36 cellular contexts compared by ENCODE assay signal in the genomic region with DNA sequence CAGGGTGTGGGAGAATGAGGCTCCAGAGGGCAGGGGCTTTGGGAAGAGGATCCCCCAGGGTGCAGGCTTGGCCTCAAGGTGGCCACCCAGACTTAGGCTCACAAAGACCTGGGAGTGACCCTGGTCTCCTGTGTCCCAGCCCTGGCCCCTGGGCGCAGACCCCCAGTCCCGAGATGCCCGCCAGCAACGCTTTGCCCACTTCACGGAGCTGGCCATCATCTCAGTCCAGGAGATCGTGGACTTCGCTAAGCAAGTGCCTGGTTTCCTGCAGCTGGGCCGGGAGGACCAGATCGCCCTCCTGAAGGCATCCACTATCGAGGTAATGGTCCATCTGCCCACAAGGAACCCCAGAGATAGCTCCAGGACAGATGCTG. TPM values are rescaled to one million over a fixed set of nuclear protein-coding genes. Genes with fewer than 3 reads are reported as not detected.
"Had no signal": no experiment of that assay in that cellular context is flagged by ENCODE, and none has a peak within 500 bp of the region (broad histone marks: within the 10 kb centered on the region; RNA-seq: fewer than 3 reads in every experiment).

No MANE protein-coding gene starts in this region.

- ATAC-seq: activated CD4-positive, CD25-positive, alpha-beta regulatory T cell treated with anti-CD3 and anti-CD28 coated beads, Interleukin-2, amount 50 U/mL, for 24 hours; activated T-cell treated with anti-CD3 and anti-CD28 coated beads, Interleukin-2, amount 50 U/mL, for 4 hours; foreskin keratinocyte; heart left ventricle; left colon; right lobe of liver; stimulated activated memory B cell treated with anti-CD40 and anti-IgM and Interleukin-4, amounts not matched to agents 10 μg/mL and 1 μg/mL and 100 μg/mL, for 72 hours; upper lobe of right lung had no signal

- H3K9me3 ChIP-seq: esophagus muscularis mucosa, heart left ventricle, right lobe of liver, stomach, thyroid gland, upper lobe of right lung had no signal

- FAIRE-seq: bronchial epithelial cell, colon, kidney, TTC549 had no signal

- H3K27ac Mint-ChIP-seq: activated CD4-positive, alpha-beta memory T cell treated with anti-CD3 and anti-CD28 coated beads, Interleukin-2, amount 10 ng/mL, durations not matched to agents 7 days and 5 days; activated CD4-positive, alpha-beta T cell treated with anti-CD3 and anti-CD28 coated beads, Interleukin-2, amount 10 ng/mL, durations not matched to agents 7 days and 5 days; activated naive CD8-positive, alpha-beta T cell; activated T-helper 2 cell treated with anti-CD3 and anti-CD28 coated beads, Interferon-gamma antibody, Interleukin-2, Interleukin-4, amounts not matched to agents 10 μg/mL and 5 μg/mL and 100 μg/mL, durations not matched to agents 14 hours and 24 hours and 36 hours; stimulated activated memory B cell treated with anti-CD40 and anti-IgM and Interleukin-4, amounts not matched to agents 10 μg/mL and 1 μg/mL and 100 μg/mL, for 72 hours had no signal

- H3K27me3 Mint-ChIP-seq: activated CD4-positive, alpha-beta memory T cell treated with anti-CD3 and anti-CD28 coated beads, Interleukin-2, amount 10 ng/mL, durations not matched to agents 7 days and 5 days; activated CD4-positive, alpha-beta T cell treated with anti-CD3 and anti-CD28 coated beads, Interleukin-2, amount 10 ng/mL, durations not matched to agents 7 days and 5 days; activated naive CD8-positive, alpha-beta T cell; central memory CD8-positive, alpha-beta T cell; stimulated activated memory B cell treated with anti-CD40 and anti-IgM and Interleukin-4, amounts not matched to agents 10 μg/mL and 1 μg/mL and 100 μg/mL, for 72 hours had no signal

- H3K27me3 ChIP-seq: esophagus muscularis mucosa, foreskin keratinocyte, heart left ventricle, right lobe of liver, stomach, thyroid gland, upper lobe of right lung had no signal

- H3K27ac ChIP-seq: esophagus muscularis mucosa, foreskin keratinocyte, heart left ventricle, right lobe of liver, stomach, thyroid gland, upper lobe of right lung, VCaP had no signal

- H3K4me3 Mint-ChIP-seq: activated CD4-positive, alpha-beta memory T cell treated with anti-CD3 and anti-CD28 coated beads, Interleukin-2, amount 10 ng/mL, durations not matched to agents 7 days and 5 days; activated naive CD8-positive, alpha-beta T cell; activated T-cell treated with anti-CD3 and anti-CD28 coated beads, Interleukin-2, amount 50 U/mL, for 4 hours; central memory CD8-positive, alpha-beta T cell; stimulated activated memory B cell treated with anti-CD40 and anti-IgM and Interleukin-4, amounts not matched to agents 10 μg/mL and 1 μg/mL and 100 μg/mL, for 72 hours had no signal

- H3K4me1 ChIP-seq: foreskin keratinocyte, right lobe of liver had no signal

- DNase-seq: activated CD4-positive, alpha-beta memory T cell treated with anti-CD3 and anti-CD28 coated beads, Interleukin-2, amount 10 ng/mL, durations not matched to agents 7 days and 5 days; activated CD4-positive, alpha-beta T cell treated with anti-CD3 and anti-CD28 coated beads, Interleukin-2, amount 10 ng/mL, durations not matched to agents 7 days and 5 days; activated CD8-positive, alpha-beta memory T cell treated with anti-CD3 and anti-CD28 coated beads, Interleukin-2, amount 50 U/mL, for 48 hours; activated T-cell treated with anti-CD3 and anti-CD28 coated beads, Interleukin-2, amount 50 U/mL, for 4 hours; anterior cingulate cortex; dermis blood vessel endothelial cell; effector CD4-positive, alpha-beta T cell; foreskin keratinocyte; hypothalamus; immature natural killer cell; kidney; left colon; midbrain; stimulated activated CD4-positive, alpha-beta T cell treated with anti-CD3 and anti-CD28 coated beads, Interleukin-12 subunit alpha, Interleukin-12 subunit beta, amount 100 ng/mL, for 4 hours; stimulated activated CD4-positive, alpha-beta T cell treated with anti-CD3 and anti-CD28 coated beads, Interleukin-4, amount 100 ng/mL, for 24 hours; stomach; T-helper 1 cell; thyroid gland; upper lobe of right lung had no signal

- H3K9me3 Mint-ChIP-seq: activated CD4-positive, alpha-beta memory T cell treated with anti-CD3 and anti-CD28 coated beads, Interleukin-2, amount 10 ng/mL, durations not matched to agents 7 days and 5 days; activated CD4-positive, alpha-beta T cell treated with anti-CD3 and anti-CD28 coated beads, Interleukin-2, amount 10 ng/mL, durations not matched to agents 7 days and 5 days; activated T-cell treated with anti-CD3 and anti-CD28 coated beads, Interleukin-2, amount 50 U/mL, for 4 hours; activated T-helper 2 cell treated with anti-CD3 and anti-CD28 coated beads, Interferon-gamma antibody, Interleukin-2, Interleukin-4, amounts not matched to agents 10 μg/mL and 5 μg/mL and 100 μg/mL, durations not matched to agents 14 hours and 24 hours and 36 hours; central memory CD8-positive, alpha-beta T cell; stimulated activated memory B cell treated with anti-CD40 and anti-IgM and Interleukin-4, amounts not matched to agents 10 μg/mL and 1 μg/mL and 100 μg/mL, for 72 hours had no signal

- H3K4me3 ChIP-seq: esophagus muscularis mucosa, heart left ventricle, right lobe of liver, stomach, thyroid gland, upper lobe of right lung had no signal

RNA-seq across cellular contexts. Expression of a gene that starts 13.4 kb away (rescaled TPM):
- total RNA-seq: dermis blood vessel endothelial cell, skeletal muscle tissue had no signal
- polyA plus RNA-seq: neural cell had no signal

RNA-seq across cellular contexts. Expression of a gene that starts 39.9 kb away (rescaled TPM):
- total RNA-seq: bronchial epithelial cell, dermis blood vessel endothelial cell, foreskin keratinocyte, lower leg skin, osteocyte, renal cortical epithelial cell, thyroid gland had no signal
- polyA plus RNA-seq: foreskin keratinocyte, neural cell had no signal

RNA-seq across cellular contexts. Expression of a gene that starts 49.7 kb away (rescaled TPM):
- total RNA-seq: bronchial epithelial cell, foreskin keratinocyte had no signal
- polyA plus RNA-seq: foreskin keratinocyte, immature natural killer cell had no signal
